In genomic region chr21:32459972-32460371, GRCh38 we compare ENCODE assay signal across 28 cellular contexts. TPM values are rescaled to one million over a fixed set of nuclear protein-coding genes. Genes with fewer than 3 reads are reported as not detected.
"Had no signal": no experiment of that assay in that cellular context is flagged by ENCODE, and none has a peak within 500 bp of the region (broad histone marks: within the 10 kb centered on the region; RNA-seq: fewer than 3 reads in every experiment).

No MANE protein-coding gene starts in this region.

- FAIRE-seq: endometrium had no signal

- H3K27ac Mint-ChIP-seq: activated CD4-positive, alpha-beta T cell treated with anti-CD3 and anti-CD28 coated beads, Interleukin-2, amount 10 ng/mL, durations not matched to agents 7 days and 5 days; activated CD8-positive, alpha-beta memory T cell treated with anti-CD3 and anti-CD28 coated beads, Interleukin-2, amount 10 ng/mL, durations not matched to agents 7 days and 5 days; activated CD8-positive, alpha-beta T cell treated with anti-CD3 and anti-CD28 coated beads for 36 hours; naive B cell had no signal

- H3K9me3 ChIP-seq: ascending aorta, left lung, testis, vagina had no signal

- H3K4me3 ChIP-seq: ascending aorta, hepatocyte, left lung, lung, testis, vagina had no signal

- H3K36me3 Mint-ChIP-seq: activated CD8-positive, alpha-beta memory T cell treated with anti-CD3 and anti-CD28 coated beads, Interleukin-2, amount 10 ng/mL, durations not matched to agents 7 days and 5 days; naive B cell had no signal

- H2AFZ ChIP-seq: hepatocyte had no signal

- H3K79me2 ChIP-seq: hepatocyte had no signal

- H3K27ac ChIP-seq: brain microvascular endothelial cell, foreskin keratinocyte, hepatocyte, left lung, testis, vagina, VCaP had no signal

- H3K4me3 Mint-ChIP-seq: activated CD4-positive, alpha-beta T cell treated with anti-CD3 and anti-CD28 coated beads, Interleukin-2, amount 10 ng/mL, durations not matched to agents 7 days and 5 days; activated CD8-positive, alpha-beta memory T cell treated with anti-CD3 and anti-CD28 coated beads, Interleukin-2, amount 10 ng/mL, durations not matched to agents 7 days and 5 days; activated CD8-positive, alpha-beta T cell treated with anti-CD3 and anti-CD28 coated beads for 36 hours; central memory CD8-positive, alpha-beta T cell; immature natural killer cell; naive B cell; neural crest cell had no signal

- DNase-seq: activated CD4-positive, alpha-beta T cell treated with anti-CD3 and anti-CD28 coated beads, Interleukin-2, amount 10 ng/mL, durations not matched to agents 7 days and 5 days; activated CD8-positive, alpha-beta memory T cell treated with anti-CD3 and anti-CD28 coated beads, Interleukin-2, amount 10 ng/mL, durations not matched to agents 7 days and 5 days; activated CD8-positive, alpha-beta T cell treated with anti-CD3 and anti-CD28 coated beads for 36 hours; activated gamma-delta T cell; activated naive CD4-positive, alpha-beta T cell treated with anti-CD3 and anti-CD28 coated beads, Interleukin-2, amount 50 U/mL, for 16 hours; activated T-cell treated with anti-CD3 and anti-CD28 coated beads for 4 hours; brain microvascular endothelial cell; foreskin keratinocyte; immature natural killer cell; kidney glomerular epithelial cell; naive B cell; occipital lobe; stimulated activated CD4-positive, alpha-beta T cell treated with anti-CD3 and anti-CD28 coated beads, Interleukin-2, amount 100 ng/mL, for 48 hours; stimulated activated naive CD4-positive, alpha-beta T cell; T-helper 2 cell; testis; trophoblast cell had no signal

- H3K36me3 ChIP-seq: brain microvascular endothelial cell had no signal

- H3K4me2 ChIP-seq: hepatocyte had no signal

- H3K4me1 Mint-ChIP-seq: activated CD4-positive, alpha-beta T cell treated with anti-CD3 and anti-CD28 coated beads, Interleukin-2, amount 10 ng/mL, durations not matched to agents 7 days and 5 days; activated CD8-positive, alpha-beta memory T cell treated with anti-CD3 and anti-CD28 coated beads, Interleukin-2, amount 10 ng/mL, durations not matched to agents 7 days and 5 days; naive B cell had no signal

- H3K27me3 Mint-ChIP-seq: activated CD4-positive, alpha-beta T cell treated with anti-CD3 and anti-CD28 coated beads, Interleukin-2, amount 10 ng/mL, durations not matched to agents 7 days and 5 days; activated CD8-positive, alpha-beta memory T cell treated with anti-CD3 and anti-CD28 coated beads, Interleukin-2, amount 10 ng/mL, durations not matched to agents 7 days and 5 days; activated CD8-positive, alpha-beta T cell treated with anti-CD3 and anti-CD28 coated beads for 36 hours; central memory CD8-positive, alpha-beta T cell had no signal

- H3K27me3 ChIP-seq: ascending aorta, brain microvascular endothelial cell, foreskin keratinocyte, hepatocyte, left lung, testis, vagina had no signal

- H3K4me1 ChIP-seq: foreskin keratinocyte had no signal

- ATAC-seq: activated CD4-positive, CD25-positive, alpha-beta regulatory T cell treated with anti-CD3 and anti-CD28 coated beads, Interleukin-2, amount 50 U/mL, for 24 hours; activated CD8-positive, alpha-beta memory T cell treated with anti-CD3 and anti-CD28 coated beads, Interleukin-2, amount 10 ng/mL, durations not matched to agents 7 days and 5 days; activated CD8-positive, alpha-beta T cell treated with anti-CD3 and anti-CD28 coated beads for 36 hours; foreskin keratinocyte; left lung; sciatic nerve had no signal

RNA-seq across cellular contexts. Expression of gene EVA1C, which starts 47.5 kb away (rescaled TPM):
- total RNA-seq: neural crest cell had no signal
